20 cellular contexts compared by ENCODE assay signal in genomic region chr1:14067686-14068085, GRCh38.
"Had no signal": no experiment of that assay in that cellular context is flagged by ENCODE, and none has a peak within 500 bp of the region (broad histone marks: within the 10 kb centered on the region; RNA-seq: fewer than 3 reads in every experiment).

No MANE protein-coding gene starts in this region.

- H3K9me3 Mint-ChIP-seq: activated CD4-positive, alpha-beta T cell treated with anti-CD3 and anti-CD28 coated beads, Interleukin-2, amount 10 ng/mL, durations not matched to agents 24 days and 14 days; activated CD8-positive, alpha-beta T cell treated with anti-CD3 and anti-CD28 coated beads for 36 hours; activated naive CD4-positive, alpha-beta T cell treated with anti-CD3 and anti-CD28 coated beads, Interleukin-2, amount 10 ng/mL, durations not matched to agents 7 days and 5 days; activated naive CD8-positive, alpha-beta T cell treated with anti-CD3 and anti-CD28 coated beads, Interleukin-2, amount 50 U/mL, for 24 hours; activated T-cell treated with anti-CD3 and anti-CD28 coated beads, Interleukin-2, amount 50 U/mL, for 24 hours; effector memory CD8-positive, alpha-beta T cell; immature natural killer cell; memory B cell; natural killer cell; T-helper 1 cell treated with Interleukin-12 subunit alpha and Interleukin-12 subunit beta and Interleukin-4 antibody, amounts not matched to agents 30 μg/mL and 1 μg/mL, for 36 hours had no signal

- DNase-seq: activated CD4-positive, alpha-beta T cell treated with anti-CD3 and anti-CD28 coated beads, Interleukin-2, amount 10 ng/mL, durations not matched to agents 24 days and 14 days; activated CD8-positive, alpha-beta T cell treated with anti-CD3 and anti-CD28 coated beads for 36 hours; activated naive CD4-positive, alpha-beta T cell treated with anti-CD3 and anti-CD28 coated beads, Interleukin-2, amount 10 ng/mL, durations not matched to agents 7 days and 5 days; activated naive CD8-positive, alpha-beta T cell treated with anti-CD3 and anti-CD28 coated beads, Interleukin-2, amount 50 U/mL, for 24 hours; activated T-cell treated with anti-CD3 and anti-CD28 coated beads, Interleukin-2, amount 50 U/mL, for 24 hours; dermis blood vessel endothelial cell; effector memory CD8-positive, alpha-beta T cell; heart left ventricle; immature natural killer cell; left ventricle myocardium superior; natural killer cell; stimulated activated CD4-positive, alpha-beta T cell treated with anti-CD3 and anti-CD28 coated beads, Interleukin-12 subunit alpha, Interleukin-12 subunit beta, amount 100 ng/mL, for 4 hours; stimulated activated CD4-positive, alpha-beta T cell treated with anti-CD3 and anti-CD28 coated beads, Interleukin-1b, Interleukin-23, amount 100 ng/mL, for 48 hours; stimulated activated CD8-positive, alpha-beta memory T cell treated with anti-CD3 and anti-CD28 coated beads, Interleukin-4, amount 100 ng/mL, for 48 hours; stimulated activated naive CD4-positive, alpha-beta T cell; tibial artery had no signal

- H3K9me3 ChIP-seq: ascending aorta, heart left ventricle, tibial artery had no signal

- H3K36me3 Mint-ChIP-seq: activated naive CD4-positive, alpha-beta T cell treated with anti-CD3 and anti-CD28 coated beads, Interleukin-2, amount 10 ng/mL, durations not matched to agents 7 days and 5 days; immature natural killer cell; memory B cell; natural killer cell had no signal

- H3K4me1 Mint-ChIP-seq: activated CD4-positive, alpha-beta T cell treated with anti-CD3 and anti-CD28 coated beads, Interleukin-2, amount 10 ng/mL, durations not matched to agents 24 days and 14 days; activated naive CD4-positive, alpha-beta T cell treated with anti-CD3 and anti-CD28 coated beads, Interleukin-2, amount 10 ng/mL, durations not matched to agents 7 days and 5 days; activated naive CD8-positive, alpha-beta T cell treated with anti-CD3 and anti-CD28 coated beads, Interleukin-2, amount 50 U/mL, for 24 hours; immature natural killer cell; memory B cell; natural killer cell had no signal

- H3K27ac Mint-ChIP-seq: activated CD4-positive, alpha-beta T cell treated with anti-CD3 and anti-CD28 coated beads, Interleukin-2, amount 10 ng/mL, durations not matched to agents 24 days and 14 days; activated CD8-positive, alpha-beta T cell treated with anti-CD3 and anti-CD28 coated beads for 36 hours; activated naive CD4-positive, alpha-beta T cell treated with anti-CD3 and anti-CD28 coated beads, Interleukin-2, amount 10 ng/mL, durations not matched to agents 7 days and 5 days; activated naive CD8-positive, alpha-beta T cell treated with anti-CD3 and anti-CD28 coated beads, Interleukin-2, amount 50 U/mL, for 24 hours; activated T-cell treated with anti-CD3 and anti-CD28 coated beads, Interleukin-2, amount 50 U/mL, for 24 hours; effector memory CD8-positive, alpha-beta T cell; immature natural killer cell; memory B cell; natural killer cell; T-helper 1 cell treated with Interleukin-12 subunit alpha and Interleukin-12 subunit beta and Interleukin-4 antibody, amounts not matched to agents 30 μg/mL and 1 μg/mL, for 36 hours had no signal

- H3K4me3 Mint-ChIP-seq: activated CD4-positive, alpha-beta T cell treated with anti-CD3 and anti-CD28 coated beads, Interleukin-2, amount 10 ng/mL, durations not matched to agents 24 days and 14 days; activated CD8-positive, alpha-beta T cell treated with anti-CD3 and anti-CD28 coated beads for 36 hours; activated naive CD4-positive, alpha-beta T cell treated with anti-CD3 and anti-CD28 coated beads, Interleukin-2, amount 10 ng/mL, durations not matched to agents 7 days and 5 days; activated naive CD8-positive, alpha-beta T cell treated with anti-CD3 and anti-CD28 coated beads, Interleukin-2, amount 50 U/mL, for 24 hours; activated T-cell treated with anti-CD3 and anti-CD28 coated beads, Interleukin-2, amount 50 U/mL, for 24 hours; effector memory CD8-positive, alpha-beta T cell; immature natural killer cell; memory B cell; natural killer cell; T-helper 1 cell treated with Interleukin-12 subunit alpha and Interleukin-12 subunit beta and Interleukin-4 antibody, amounts not matched to agents 30 μg/mL and 1 μg/mL, for 36 hours had no signal

- H3K4me3 ChIP-seq: ascending aorta, heart left ventricle, tibial artery had no signal

- H3K4me1 ChIP-seq: ascending aorta, heart left ventricle, tibial artery had no signal

- H3K27ac ChIP-seq: ascending aorta, epithelial cell of prostate, heart left ventricle, tibial artery had no signal

- H3K36me3 ChIP-seq: ascending aorta, heart left ventricle, tibial artery had no signal

- ATAC-seq: activated CD8-positive, alpha-beta T cell treated with anti-CD3 and anti-CD28 coated beads for 36 hours; activated naive CD8-positive, alpha-beta T cell treated with anti-CD3 and anti-CD28 coated beads, Interleukin-2, amount 50 U/mL, for 24 hours; effector memory CD8-positive, alpha-beta T cell; heart left ventricle; left ventricle myocardium superior; natural killer cell had no signal

- H3K27me3 ChIP-seq: ascending aorta, heart left ventricle, tibial artery had no signal

- H3K27me3 Mint-ChIP-seq: activated CD4-positive, alpha-beta T cell treated with anti-CD3 and anti-CD28 coated beads, Interleukin-2, amount 10 ng/mL, durations not matched to agents 24 days and 14 days; activated CD8-positive, alpha-beta T cell treated with anti-CD3 and anti-CD28 coated beads for 36 hours; activated naive CD4-positive, alpha-beta T cell treated with anti-CD3 and anti-CD28 coated beads, Interleukin-2, amount 10 ng/mL, durations not matched to agents 7 days and 5 days; activated naive CD8-positive, alpha-beta T cell treated with anti-CD3 and anti-CD28 coated beads, Interleukin-2, amount 50 U/mL, for 24 hours; memory B cell had no signal
